In genomic region chr11:67728191-67728590, GRCh38 we compare ENCODE assay signal across 10 cellular contexts. TPM values are rescaled to one million over a fixed set of nuclear protein-coding genes. Genes with fewer than 3 reads are reported as not detected.
DNase-seq lines count a peak whose midpoint lies in the region; ATAC-seq, FAIRE-seq and TF ChIP-seq lines count a peak whose summit lies in the region.
"Not testable (repeated sequence)": the region's sequence is repeated elsewhere in the genome, so short reads cannot be mapped to it uniquely, and the experiment has no call there.
"Had no signal": no experiment of that assay in that cellular context is flagged by ENCODE, and none has a peak within 500 bp of the region (broad histone marks: within the 10 kb centered on the region; RNA-seq: fewer than 3 reads in every experiment).

No MANE protein-coding gene starts in this region.

- H3F3A ChIP-seq in neural progenitor cell (ENCODE audit: low read depth): not testable (repeated sequence)

- not testable (repeated sequence) for H3K9me3 ChIP-seq in Caco-2; H9 (ENCODE audit: control insufficient read depth, low read depth, low read length); NT2/D1 (ENCODE audit: insufficient read depth, low read length); HepG2 (ENCODE audit: low read length); neural progenitor cell (ENCODE audit: low read depth)

- intact Hi-C loops in Caco-2 (cut with micrococcal nuclease; ENCODE audit: unreplicated experiment): loop anchor here (1.0 to 5.0 kb wide), 3 partner anchors 30 to 64 kb away; no protein-coding TSS in a partner anchor
- intact Hi-C loops in activated CD4-positive, alpha-beta T cell treated with anti-CD3 and anti-CD28 coated beads for 36 hours (cut with DNase I, micrococcal nuclease): loop anchor here in 1 of 2 experiments (10.0 kb wide), 1 partner anchor 373 kb away; the partner anchor contains the start of gene POLD4
- intact Hi-C loops in HepG2 (cut with micrococcal nuclease; ENCODE audit: unreplicated experiment): not testable (repeated sequence)

- not testable (repeated sequence) for H2BK15ac ChIP-seq in H9 (ENCODE audit: low read depth, low read length)

- not testable (repeated sequence) for H3K56ac ChIP-seq in H9 (ENCODE audit: insufficient read length, low read depth, low read length)

- not testable (repeated sequence) for H3K14ac ChIP-seq in H9 (ENCODE audit: insufficient read depth, low read length)

- H2BK20ac ChIP-seq in H9 (ENCODE audit: low read depth, low read length, poor library complexity, severe bottlenecking): peak overlapping the region; percentile 75

- TF ChIP-seq POLR2A in HepG2 (IDR thresholded peaks at IDR 0.05; ENCODE audit: insufficient read depth in 1 of 2, low read depth in 2 of 2, low read length in 2 of 2): not testable (repeated sequence)

- not testable (repeated sequence) for TF ChIP-seq CTCF in Caco-2 (IDR thresholded peaks at IDR 0.05; ENCODE audit: insufficient read depth in 1 of 2, low read depth in 1 of 2, low read length in 1 of 2, severe bottlenecking in 1 of 2, unreplicated experiment in 1 of 2); H9 (conservative IDR thresholded peaks at IDR 0.05); epithelial cell of esophagus (IDR thresholded peaks at IDR 0.05; ENCODE audit: insufficient read depth, low read depth, low read length, missing control alignments); HepG2 (CRISPR knock-in tag; IDR thresholded peaks at IDR 0.05); neural progenitor cell (IDR thresholded peaks at IDR 0.05)

- H2BK12ac ChIP-seq in H9 (ENCODE audit: insufficient read length, low read depth, low read length): not testable (repeated sequence)

- not testable (repeated sequence) for H3K27ac ChIP-seq in H9 (ENCODE audit: insufficient read length, low read depth, low read length); neural progenitor cell
- H3K27ac ChIP-seq in HepG2 (ENCODE audit: extremely low read length, insufficient read depth, low read length): peak overlapping the region; percentile 34

- H3K4ac ChIP-seq in H9 (ENCODE audit: low read depth, low read length): not testable (repeated sequence)

- H3K79me2 ChIP-seq in H9 (ENCODE audit: insufficient read depth, low read length); HepG2 (ENCODE audit: insufficient read depth, low read length); neural progenitor cell (ENCODE audit: low read depth): not testable (repeated sequence)

- not testable (repeated sequence) for H3K23ac ChIP-seq in H9 (ENCODE audit: insufficient read length, low read depth, low read length)

- H2AK5ac ChIP-seq in H9 (ENCODE audit: insufficient read length, low read length): not testable (repeated sequence)

- H3K36me3 ChIP-seq in Caco-2 (ENCODE audit: control insufficient read depth, insufficient read depth, low read length); NT2/D1 (ENCODE audit: insufficient read depth, insufficient read length, low read length); HepG2 (replicated peaks in 1 of 2; ENCODE audit: control insufficient read depth in 1 of 2, insufficient read depth in 2 of 2, low read length in 2 of 2); neural progenitor cell: not testable (repeated sequence)

- CTCF ChIA-PET in Caco-2 (lab: Charles Lee): interaction anchor here (0.6 to 2.2 kb wide), 5 partner anchors 63 to 145 kb away, joined by 3 to 10 read pairs (median 3); partner anchors contain the start of genes GSTP1 and NUDT8
- CTCF ChIA-PET in activated CD4-positive, alpha-beta T cell treated with anti-CD3 and anti-CD28 coated beads for 36 hours (lab: Charles Lee); HepG2 (lab: Yijun Ruan, JAX; ENCODE audit: low intra/inter-chr PET ratio, low total read pairs): not testable (repeated sequence)

- DNase-seq in Caco-2 (peak; percentile 98), NT2/D1 (ENCODE audit: low read depth, low spot score) (peak; percentile 22), epithelial cell of esophagus (ENCODE audit: low read depth) (peak; percentile 30), HepG2 (ENCODE audit: low spot score) (peak; percentile 72), neural progenitor cell (ENCODE audit: low spot score) (peak; percentile 58)
- DNase-seq in H9; activated CD4-positive, alpha-beta T cell treated with anti-CD3 and anti-CD28 coated beads for 36 hours: not testable (repeated sequence)

- H3K18ac ChIP-seq in H9 (ENCODE audit: insufficient read length, low read depth, low read length): not testable (repeated sequence)

- H3K27ac Mint-ChIP-seq in Caco-2 (ENCODE audit: unreplicated experiment): peak overlapping the region; percentile 96
- 0 out of 7 replicates have a peak overlapping the region, but pooled peaks of 1 of the 3 experiments have one; percentile 3 for H3K27ac Mint-ChIP-seq in H9
- peak overlapping the region; percentile 43 for H3K27ac Mint-ChIP-seq in activated CD4-positive, alpha-beta T cell treated with anti-CD3 and anti-CD28 coated beads for 36 hours
- H3K27ac Mint-ChIP-seq in neural progenitor cell: not testable (repeated sequence)

- TF ChIP-seq EP300 in HepG2 (IDR thresholded peaks at IDR 0.05; ENCODE audit: low read depth in 2 of 2, low read length in 2 of 2); HepG2 (CRISPR knock-in tag; IDR thresholded peaks at IDR 0.05; ENCODE audit: borderline replicate concordance): not testable (repeated sequence)

- not testable (repeated sequence) for H2AFZ ChIP-seq in H9 (ENCODE audit: low read length); HepG2 (ENCODE audit: low read length); neural progenitor cell (replicated peaks)

- not testable (repeated sequence) for BruUV-seq in Caco-2 (replicated peaks; lab: Mats Ljungman, UMichigan); HepG2 (replicated peaks; lab: Mats Ljungman, UMichigan)

- H3K4me1 Mint-ChIP-seq in Caco-2 (ENCODE audit: low read depth, unreplicated experiment): peaks cover 64% of the 10 kb centered on the region
- peaks cover 33 to 39% of the 10 kb centered on the region in 2 experiments for H3K4me1 Mint-ChIP-seq in H9
- H3K4me1 Mint-ChIP-seq in activated CD4-positive, alpha-beta T cell treated with anti-CD3 and anti-CD28 coated beads for 36 hours: peaks cover 20% of the 10 kb centered on the region
- H3K4me1 Mint-ChIP-seq in neural progenitor cell: not testable (repeated sequence)

- not testable (repeated sequence) for H2BK120ac ChIP-seq in H9 (ENCODE audit: low read depth, low read length, poor library complexity, severe bottlenecking)

- FAIRE-seq in HepG2 (lab: Jason Lieb, UNC): not testable (repeated sequence)

- H4K20me1 ChIP-seq in H9 (ENCODE audit: control insufficient read depth, insufficient read depth, insufficient read length); HepG2 (ENCODE audit: insufficient read depth, low read length); neural progenitor cell (ENCODE audit: low read depth): not testable (repeated sequence)

- not testable (repeated sequence) for H2BK5ac ChIP-seq in H9 (ENCODE audit: insufficient read length, low read length)

- peak overlapping the region; percentile 70 for H3K4me3 Mint-ChIP-seq in Caco-2 (ENCODE audit: unreplicated experiment)
- not testable (repeated sequence) for H3K4me3 Mint-ChIP-seq in H9; activated CD4-positive, alpha-beta T cell treated with anti-CD3 and anti-CD28 coated beads for 36 hours; neural progenitor cell

- not testable (repeated sequence) for H3K4me3 ChIP-seq in Caco-2 (ENCODE audit: low read depth, low read length); NT2/D1 (ENCODE audit: insufficient read length, low read depth); epithelial cell of esophagus (ENCODE audit: low read length); HepG2 (replicated peaks in 1 of 3; ENCODE audit: insufficient read depth in 1 of 3, low read depth in 2 of 3, low read length in 3 of 3); neural progenitor cell

- H3K79me1 ChIP-seq in H9 (ENCODE audit: insufficient read depth, low read depth, low read length, poor library complexity, severe bottlenecking): not testable (repeated sequence)

- ATAC-seq in activated CD4-positive, alpha-beta T cell treated with anti-CD3 and anti-CD28 coated beads for 36 hours; HepG2: not testable (repeated sequence)

- H3K23me2 ChIP-seq in H9 (ENCODE audit: insufficient read length, low read depth, low read length, poor library complexity, severe bottlenecking): not testable (repeated sequence)

- not testable (repeated sequence) for H4K8ac ChIP-seq in H9 (replicated peaks; ENCODE audit: insufficient read length, low read depth, low read length)

- not testable (repeated sequence) for H4K91ac ChIP-seq in H9 (ENCODE audit: insufficient read length, low read depth, low read length)

- H3K36me3 Mint-ChIP-seq in Caco-2 (ENCODE audit: insufficient read depth, unreplicated experiment): peaks cover 18% of the 10 kb centered on the region
- H3K36me3 Mint-ChIP-seq in H9 (ENCODE audit: insufficient read depth in 1 of 3, low read depth in 3 of 3); activated CD4-positive, alpha-beta T cell treated with anti-CD3 and anti-CD28 coated beads for 36 hours (ENCODE audit: low read depth); neural progenitor cell: not testable (repeated sequence)

- not testable (repeated sequence) for H3K27me3 ChIP-seq in Caco-2 (replicated peaks; ENCODE audit: control insufficient read depth, insufficient read depth, low read length); H9 (ENCODE audit: insufficient read depth, low read length); NT2/D1 (ENCODE audit: insufficient read depth, insufficient read length); HepG2 (ENCODE audit: control insufficient read depth in 1 of 2, insufficient read depth in 2 of 2, low read length in 2 of 2); neural progenitor cell

- not testable (repeated sequence) for H3K4me2 ChIP-seq in H9 (ENCODE audit: insufficient read depth, insufficient read length, low read length); neural progenitor cell
- H3K4me2 ChIP-seq in HepG2 (ENCODE audit: low read depth, low read length): peak overlapping the region; percentile 43

- H4K5ac ChIP-seq in H9 (ENCODE audit: insufficient read length, low read depth, low read length): not testable (repeated sequence)

- not testable (repeated sequence) for TF ChIP-seq RAD21 in HepG2 (CRISPR knock-in tag; IDR thresholded peaks at IDR 0.05)

- in situ Hi-C loops in HepG2 (cut with HindIII; ENCODE audit: extremely low pct_ligation_motif_present, low pct_unique_long_range_greater_than_20kb): not testable (repeated sequence)

- H3K9me3 Mint-ChIP-seq in Caco-2 (ENCODE audit: unreplicated experiment): peaks cover 12% of the 10 kb centered on the region
- not testable (repeated sequence) for H3K9me3 Mint-ChIP-seq in H9; activated CD4-positive, alpha-beta T cell treated with anti-CD3 and anti-CD28 coated beads for 36 hours (ENCODE audit: low read depth); neural progenitor cell

- not testable (repeated sequence) for H3T11ph ChIP-seq in H9 (ENCODE audit: low read length)

- not testable (repeated sequence) for H3K9ac ChIP-seq in H9 (ENCODE audit: extremely low read depth, insufficient read length, low read length); NT2/D1 (ENCODE audit: insufficient read length, low read depth); HepG2 (ENCODE audit: insufficient read depth, low read depth, low read length); neural progenitor cell

- POLR2A ChIA-PET in Caco-2 (lab: Charles Lee): interaction anchor here (0.9 kb wide), 1 partner anchor 145 kb away, joined by 4 read pairs; the partner anchor contains the start of gene GSTP1
- POLR2A ChIA-PET in activated CD4-positive, alpha-beta T cell treated with anti-CD3 and anti-CD28 coated beads for 36 hours (lab: Charles Lee): not testable (repeated sequence)
- POLR2A ChIA-PET in HepG2 (lab: Yijun Ruan, JAX): interaction anchor here (0.6 kb wide), 1 partner anchor 421 kb away, joined by 5 read pairs; no protein-coding TSS in a partner anchor

- peaks cover 45% of the 10 kb centered on the region for H3K4me1 ChIP-seq in Caco-2
- H3K4me1 ChIP-seq in H9 (ENCODE audit: insufficient read depth, low read length); NT2/D1 (ENCODE audit: insufficient read depth, insufficient read length): not testable (repeated sequence)
- peaks cover 32% of the 10 kb centered on the region for H3K4me1 ChIP-seq in HepG2 (ENCODE audit: insufficient read depth, low read length)
- H3K4me1 ChIP-seq in neural progenitor cell: peaks cover 11% of the 10 kb centered on the region

- no CpG with 5 or more reads among the region's 3 CpGs for WGBS in H9 (ENCODE audit: extremely low coverage, insufficient read length, low lambda C conversion rate)
- 0% methylated on average over 1 of the region's 3 CpGs for WGBS in HepG2 (ENCODE audit: low lambda C conversion rate)

- H3K27me3 Mint-ChIP-seq in Caco-2 (ENCODE audit: insufficient read depth, unreplicated experiment); H9 (ENCODE audit: low read depth); neural progenitor cell (ENCODE audit: insufficient read depth, low read depth): not testable (repeated sequence)
- H3K27me3 Mint-ChIP-seq in activated CD4-positive, alpha-beta T cell treated with anti-CD3 and anti-CD28 coated beads for 36 hours: peaks cover 13% of the 10 kb centered on the region

RNA-seq across cellular contexts. Expression of gene ALDH3B2, which starts 53.8 kb away (rescaled TPM):
- total RNA-seq in Caco-2 (2022): 0.26 and 0.54 TPM in 2 replicates
- not detected in 2 replicates for total RNA-seq in H9 (2021)
- total RNA-seq in activated CD4-positive, alpha-beta T cell treated with anti-CD3 and anti-CD28 coated beads for 36 hours: not detected
- total RNA-seq in HepG2 (2016; rRNA removed; fragmentation: Illumina TruSeq; extraction: Trizol): not detected in 2 replicates
- total RNA-seq in HepG2 (2016; cell fraction: cytosol; rRNA removed; fragmentation: Illumina TruSeq; extraction: Trizol; ENCODE audit: low read depth): not detected in 2 replicates
- not detected in 2 replicates for total RNA-seq in HepG2 (2016; cell fraction: insoluble cytoplasmic fraction; rRNA removed; fragmentation: Illumina TruSeq; extraction: Trizol)
- not detected in 2 replicates for total RNA-seq in HepG2 (2016; cell fraction: membrane; rRNA removed; fragmentation: Illumina TruSeq; extraction: Trizol)
- not detected in 2 replicates for total RNA-seq in HepG2 (2016; cell fraction: nucleus; rRNA removed; fragmentation: Illumina TruSeq; extraction: Trizol)
- polyA plus RNA-seq in HepG2 (2011; rRNA removed): not detected in 2 replicates
- polyA plus RNA-seq in HepG2 (2011; cell fraction: cytosol; rRNA removed): not detected in 2 replicates
- polyA plus RNA-seq in HepG2 (2011; cell fraction: nucleus; rRNA removed): not detected in 2 replicates
- polyA plus RNA-seq in HepG2 (2012): not detected in 2 replicates
- not detected in 2 replicates for polyA plus RNA-seq in HepG2 (2016; cell fraction: cytosol; fragmentation: Illumina TruSeq; extraction: Trizol; ENCODE audit: low read depth)
- polyA plus RNA-seq in HepG2 (2016; cell fraction: insoluble cytoplasmic fraction; fragmentation: Illumina TruSeq; extraction: Trizol; ENCODE audit: low read depth): not detected in 2 replicates
- polyA plus RNA-seq in HepG2 (2016; cell fraction: membrane; fragmentation: Illumina TruSeq; extraction: Trizol; ENCODE audit: low read depth): not detected in 2 replicates
- not detected in 2 replicates for polyA plus RNA-seq in HepG2 (2016; cell fraction: nucleus; fragmentation: Illumina TruSeq; extraction: Trizol; ENCODE audit: insufficient read depth, low read depth)
- polyA minus RNA-seq in HepG2 (2011; rRNA and poly(A)+ RNA removed; ENCODE audit: low replicate concordance): not detected in 2 replicates
- polyA minus RNA-seq in HepG2 (2011; cell fraction: cytosol; rRNA and poly(A)+ RNA removed): not detected in 2 replicates
- polyA minus RNA-seq in HepG2 (2011; cell fraction: nucleus; rRNA and poly(A)+ RNA removed): not detected in 2 replicates
- not detected in 2 replicates for total RNA-seq in neural progenitor cell (ENCODE audit: low replicate concordance)
- total RNA-seq: CD8-positive, alpha-beta T cell; H4 had no signal
- polyA plus RNA-seq: AG04450 had no signal
